21 cellular contexts compared by ENCODE assay signal in genomic region chr20:23711778-23712177, GRCh38. TPM values are rescaled to one million over a fixed set of nuclear protein-coding genes. Genes with fewer than 3 reads are reported as not detected.
"Had no signal": no experiment of that assay in that cellular context is flagged by ENCODE, and none has a peak within 500 bp of the region (broad histone marks: within the 10 kb centered on the region; RNA-seq: fewer than 3 reads in every experiment).

No MANE protein-coding gene starts in this region.

RNA-seq across cellular contexts. Expression of gene CST4, which starts 22.9 kb away (rescaled TPM):
- total RNA-seq: activated naive CD4-positive, alpha-beta T cell treated with anti-CD3 and anti-CD28 coated beads for 36 hours; activated naive CD4-positive, alpha-beta T cell treated with anti-CD3 and anti-CD28 coated beads, Interleukin-2, amount 50 U/mL, for 72 hours; activated naive CD8-positive, alpha-beta T cell treated with anti-CD3 and anti-CD28 coated beads for 36 hours; activated naive CD8-positive, alpha-beta T cell treated with anti-CD3 and anti-CD28 coated beads, Interleukin-2, amount 10 ng/mL, durations not matched to agents 7 days and 5 days; activated T-cell treated with anti-CD3 and anti-CD28 coated beads, Interleukin-2, amount 50 U/mL, for 4 hours; activated T-cell treated with anti-CD3 and anti-CD28 coated beads, Interleukin-2, amount 50 U/mL, for 72 hours; activated T-helper 1 cell treated with anti-CD3 and anti-CD28 coated beads, Interleukin-12 subunit alpha, Interleukin-12 subunit beta, Interleukin-2, Interleukin-4 antibody, amounts not matched to agents 30 ng/mL and 10 ng/mL and 1 ng/mL, durations not matched to agents 14 hours and 24 hours and 36 hours; activated T-helper 17 cell treated with anti-CD3 and anti-CD28 coated beads, Interleukin-2, amount 50 U/mL, for 72 hours; activated T-helper 2 cell treated with anti-CD3 and anti-CD28 coated beads, Interferon-gamma antibody, Interleukin-2, Interleukin-4, amounts not matched to agents 10 μg/mL and 5 μg/mL and 100 μg/mL, durations not matched to agents 14 hours and 24 hours and 36 hours; adrenal gland; aorta; ascending aorta; astrocyte; body of pancreas; breast epithelium; bronchial epithelial cell; cardiac muscle cell; cardiac septum; cerebellum; chondrocyte had no signal
- polyA plus RNA-seq: adipose tissue, adrenal gland, aorta, cardiac muscle cell had no signal

RNA-seq across cellular contexts. Expression of gene CST1, which starts 39.0 kb away (rescaled TPM):
- total RNA-seq: activated naive CD4-positive, alpha-beta T cell treated with anti-CD3 and anti-CD28 coated beads for 36 hours; activated naive CD4-positive, alpha-beta T cell treated with anti-CD3 and anti-CD28 coated beads, Interleukin-2, amount 50 U/mL, for 72 hours; activated naive CD8-positive, alpha-beta T cell treated with anti-CD3 and anti-CD28 coated beads for 36 hours; activated naive CD8-positive, alpha-beta T cell treated with anti-CD3 and anti-CD28 coated beads, Interleukin-2, amount 10 ng/mL, durations not matched to agents 7 days and 5 days; activated T-cell treated with anti-CD3 and anti-CD28 coated beads, Interleukin-2, amount 50 U/mL, for 4 hours; activated T-cell treated with anti-CD3 and anti-CD28 coated beads, Interleukin-2, amount 50 U/mL, for 72 hours; activated T-helper 1 cell treated with anti-CD3 and anti-CD28 coated beads, Interleukin-12 subunit alpha, Interleukin-12 subunit beta, Interleukin-2, Interleukin-4 antibody, amounts not matched to agents 30 ng/mL and 10 ng/mL and 1 ng/mL, durations not matched to agents 14 hours and 24 hours and 36 hours; activated T-helper 17 cell treated with anti-CD3 and anti-CD28 coated beads, Interleukin-2, amount 50 U/mL, for 72 hours; activated T-helper 2 cell treated with anti-CD3 and anti-CD28 coated beads, Interferon-gamma antibody, Interleukin-2, Interleukin-4, amounts not matched to agents 10 μg/mL and 5 μg/mL and 100 μg/mL, durations not matched to agents 14 hours and 24 hours and 36 hours; ascending aorta; astrocyte; body of pancreas; breast epithelium; bronchial epithelial cell; cardiac septum; cerebellum; chondrocyte had no signal
- polyA plus RNA-seq: adipose tissue, aorta, cardiac muscle cell had no signal
